In the genomic region with DNA sequence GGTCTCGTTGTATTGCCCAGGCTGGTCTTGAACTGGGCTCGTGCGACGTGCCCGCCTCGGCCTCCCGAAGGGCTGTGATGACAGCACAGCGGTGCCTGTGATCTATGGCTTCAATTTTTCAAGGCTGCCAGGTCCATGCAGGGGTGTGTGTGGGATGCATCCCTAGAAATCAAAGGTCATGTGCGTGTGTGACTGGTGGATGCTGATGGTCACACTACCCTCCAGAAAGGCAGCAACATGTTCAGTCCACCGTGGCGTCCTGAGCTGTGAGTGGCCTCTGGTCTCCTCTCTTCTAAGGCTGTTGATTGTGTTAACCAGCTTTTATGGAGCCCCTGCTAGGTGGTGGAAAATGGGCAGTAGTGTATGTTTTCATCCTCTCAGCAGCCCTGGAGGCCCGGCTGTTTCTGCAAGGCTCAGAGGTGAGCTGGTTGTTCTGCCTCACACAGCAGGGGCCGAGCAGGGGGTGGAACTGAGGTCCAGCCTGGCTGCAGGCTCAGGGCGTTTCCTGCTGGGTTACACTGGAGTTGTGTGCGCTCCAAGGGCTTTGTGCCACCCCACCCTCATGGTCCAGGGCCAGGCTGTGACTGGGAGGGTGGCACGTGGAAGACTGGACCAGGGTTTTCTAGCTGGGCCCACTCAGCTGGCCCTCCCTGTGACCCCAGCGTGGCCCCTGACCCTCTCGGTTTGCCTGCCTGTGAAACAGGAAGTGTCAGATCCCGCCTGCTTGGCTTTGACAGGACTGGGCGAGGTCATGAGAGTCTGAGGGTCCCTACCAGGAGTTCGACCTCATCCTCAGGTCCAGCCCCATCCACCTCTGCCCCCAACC, we compare ENCODE assay signal across 2 cellular contexts.
TF ChIP-seq lines count a peak whose summit lies in the region.

No MANE protein-coding gene starts in this region.

TF ChIP-seq in GM23338, 12 proteins besides CTCF, POLR2A, EP300 and RAD21 (continues in another document):
- TF ChIP-seq NANOG (IDR thresholded peaks at IDR 0.05; ENCODE audit: borderline replicate concordance) (no peak), STAT1 (IDR thresholded peaks at IDR 0.05; ENCODE audit: unreplicated experiment) (no peak), JUNB (IDR thresholded peaks at IDR 0.05; ENCODE audit: unreplicated experiment) (no peak), EZH2 (IDR thresholded peaks at IDR 0.05; ENCODE audit: low read depth, unreplicated experiment) (no peak), ZNF331 (CRISPR knock-in tag; IDR thresholded peaks at IDR 0.05; ENCODE audit: low read depth) (no peak)
- TF ChIP-seq, protein P1, sequence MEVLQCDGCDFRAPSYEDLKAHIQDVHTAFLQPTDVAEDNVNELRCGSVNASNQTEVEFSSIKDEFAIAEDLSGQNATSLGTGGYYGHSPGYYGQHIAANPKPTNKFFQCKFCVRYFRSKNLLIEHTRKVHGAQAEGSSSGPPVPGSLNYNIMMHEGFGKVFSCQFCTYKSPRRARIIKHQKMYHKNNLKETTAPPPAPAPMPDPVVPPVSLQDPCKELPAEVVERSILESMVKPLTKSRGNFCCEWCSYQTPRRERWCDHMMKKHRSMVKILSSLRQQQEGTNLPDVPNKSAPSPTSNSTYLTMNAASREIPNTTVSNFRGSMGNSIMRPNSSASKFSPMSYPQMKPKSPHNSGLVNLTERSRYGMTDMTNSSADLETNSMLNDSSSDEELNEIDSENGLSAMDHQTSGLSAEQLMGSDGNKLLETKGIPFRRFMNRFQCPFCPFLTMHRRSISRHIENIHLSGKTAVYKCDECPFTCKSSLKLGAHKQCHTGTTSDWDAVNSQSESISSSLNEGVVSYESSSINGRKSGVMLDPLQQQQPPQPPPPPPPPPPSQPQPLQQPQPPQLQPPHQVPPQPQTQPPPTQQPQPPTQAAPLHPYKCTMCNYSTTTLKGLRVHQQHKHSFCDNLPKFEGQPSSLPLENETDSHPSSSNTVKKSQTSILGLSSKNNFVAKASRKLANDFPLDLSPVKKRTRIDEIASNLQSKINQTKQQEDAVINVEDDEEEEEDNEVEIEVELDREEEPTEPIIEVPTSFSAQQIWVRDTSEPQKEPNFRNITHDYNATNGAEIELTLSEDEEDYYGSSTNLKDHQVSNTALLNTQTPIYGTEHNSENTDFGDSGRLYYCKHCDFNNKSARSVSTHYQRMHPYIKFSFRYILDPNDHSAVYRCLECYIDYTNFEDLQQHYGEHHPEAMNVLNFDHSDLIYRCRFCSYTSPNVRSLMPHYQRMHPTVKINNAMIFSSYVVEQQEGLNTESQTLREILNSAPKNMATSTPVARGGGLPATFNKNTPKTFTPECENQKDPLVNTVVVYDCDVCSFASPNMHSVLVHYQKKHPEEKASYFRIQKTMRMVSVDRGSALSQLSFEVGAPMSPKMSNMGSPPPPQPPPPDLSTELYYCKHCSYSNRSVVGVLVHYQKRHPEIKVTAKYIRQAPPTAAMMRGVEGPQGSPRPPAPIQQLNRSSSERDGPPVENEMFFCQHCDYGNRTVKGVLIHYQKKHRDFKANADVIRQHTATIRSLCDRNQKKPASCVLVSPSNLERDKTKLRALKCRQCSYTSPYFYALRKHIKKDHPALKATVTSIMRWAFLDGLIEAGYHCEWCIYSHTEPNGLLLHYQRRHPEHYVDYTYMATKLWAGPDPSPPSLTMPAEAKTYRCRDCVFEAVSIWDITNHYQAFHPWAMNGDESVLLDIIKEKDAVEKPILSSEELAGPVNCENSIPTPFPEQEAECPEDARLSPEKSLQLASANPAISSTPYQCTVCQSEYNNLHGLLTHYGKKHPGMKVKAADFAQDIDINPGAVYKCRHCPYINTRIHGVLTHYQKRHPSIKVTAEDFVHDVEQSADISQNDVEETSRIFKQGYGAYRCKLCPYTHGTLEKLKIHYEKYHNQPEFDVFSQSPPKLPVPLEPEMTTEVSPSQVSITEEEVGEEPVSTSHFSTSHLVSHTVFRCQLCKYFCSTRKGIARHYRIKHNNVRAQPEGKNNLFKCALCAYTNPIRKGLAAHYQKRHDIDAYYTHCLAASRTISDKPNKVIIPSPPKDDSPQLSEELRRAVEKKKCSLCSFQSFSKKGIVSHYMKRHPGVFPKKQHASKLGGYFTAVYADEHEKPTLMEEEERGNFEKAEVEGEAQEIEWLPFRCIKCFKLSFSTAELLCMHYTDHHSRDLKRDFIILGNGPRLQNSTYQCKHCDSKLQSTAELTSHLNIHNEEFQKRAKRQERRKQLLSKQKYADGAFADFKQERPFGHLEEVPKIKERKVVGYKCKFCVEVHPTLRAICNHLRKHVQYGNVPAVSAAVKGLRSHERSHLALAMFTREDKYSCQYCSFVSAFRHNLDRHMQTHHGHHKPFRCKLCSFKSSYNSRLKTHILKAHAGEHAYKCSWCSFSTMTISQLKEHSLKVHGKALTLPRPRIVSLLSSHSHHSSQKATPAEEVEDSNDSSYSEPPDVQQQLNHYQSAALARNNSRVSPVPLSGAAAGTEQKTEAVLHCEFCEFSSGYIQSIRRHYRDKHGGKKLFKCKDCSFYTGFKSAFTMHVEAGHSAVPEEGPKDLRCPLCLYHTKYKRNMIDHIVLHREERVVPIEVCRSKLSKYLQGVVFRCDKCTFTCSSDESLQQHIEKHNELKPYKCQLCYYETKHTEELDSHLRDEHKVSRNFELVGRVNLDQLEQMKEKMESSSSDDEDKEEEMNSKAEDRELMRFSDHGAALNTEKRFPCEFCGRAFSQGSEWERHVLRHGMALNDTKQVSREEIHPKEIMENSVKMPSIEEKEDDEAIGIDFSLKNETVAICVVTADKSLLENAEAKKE (CRISPR knock-in tag; IDR thresholded peaks at IDR 0.05) = no peak
- TF ChIP-seq, protein P2, sequence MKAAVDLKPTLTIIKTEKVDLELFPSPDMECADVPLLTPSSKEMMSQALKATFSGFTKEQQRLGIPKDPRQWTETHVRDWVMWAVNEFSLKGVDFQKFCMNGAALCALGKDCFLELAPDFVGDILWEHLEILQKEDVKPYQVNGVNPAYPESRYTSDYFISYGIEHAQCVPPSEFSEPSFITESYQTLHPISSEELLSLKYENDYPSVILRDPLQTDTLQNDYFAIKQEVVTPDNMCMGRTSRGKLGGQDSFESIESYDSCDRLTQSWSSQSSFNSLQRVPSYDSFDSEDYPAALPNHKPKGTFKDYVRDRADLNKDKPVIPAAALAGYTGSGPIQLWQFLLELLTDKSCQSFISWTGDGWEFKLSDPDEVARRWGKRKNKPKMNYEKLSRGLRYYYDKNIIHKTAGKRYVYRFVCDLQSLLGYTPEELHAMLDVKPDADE (IDR thresholded peaks at IDR 0.05) = no peak

TF ChIP-seq in HepG2, 621 proteins besides CTCF, POLR2A, EP300 and RAD21 (continues in another document):
- TF ChIP-seq TBX2 (CRISPR knock-in tag; IDR thresholded peaks at IDR 0.05; ENCODE audit: borderline replicate concordance) = 0 out of 2 replicates have a peak, but pooled peaks have one; percentile 32
- peak; percentile 39; the same call in 1 of the 2 replicates for TF ChIP-seq GABPB1 (CRISPR knock-in tag; IDR thresholded peaks at IDR 0.05)
- TF ChIP-seq HIVEP1 (CRISPR knock-in tag; IDR thresholded peaks at IDR 0.05) = 0 out of 2 replicates have a peak, but pooled peaks have one; percentile 19
- TF ChIP-seq ZNF768 (CRISPR knock-in tag; IDR thresholded peaks at IDR 0.05) = peak; percentile 27; the same call in 1 of the 2 replicates
- no peak for TF ChIP-seq GTF3A (CRISPR knock-in tag; conservative IDR thresholded peaks at IDR 0.05)
- TF ChIP-seq, protein P3, sequence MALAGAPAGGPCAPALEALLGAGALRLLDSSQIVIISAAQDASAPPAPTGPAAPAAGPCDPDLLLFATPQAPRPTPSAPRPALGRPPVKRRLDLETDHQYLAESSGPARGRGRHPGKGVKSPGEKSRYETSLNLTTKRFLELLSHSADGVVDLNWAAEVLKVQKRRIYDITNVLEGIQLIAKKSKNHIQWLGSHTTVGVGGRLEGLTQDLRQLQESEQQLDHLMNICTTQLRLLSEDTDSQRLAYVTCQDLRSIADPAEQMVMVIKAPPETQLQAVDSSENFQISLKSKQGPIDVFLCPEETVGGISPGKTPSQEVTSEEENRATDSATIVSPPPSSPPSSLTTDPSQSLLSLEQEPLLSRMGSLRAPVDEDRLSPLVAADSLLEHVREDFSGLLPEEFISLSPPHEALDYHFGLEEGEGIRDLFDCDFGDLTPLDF (CRISPR knock-in tag; IDR thresholded peaks at IDR 0.05) = no peak
- TF ChIP-seq, protein P4, sequence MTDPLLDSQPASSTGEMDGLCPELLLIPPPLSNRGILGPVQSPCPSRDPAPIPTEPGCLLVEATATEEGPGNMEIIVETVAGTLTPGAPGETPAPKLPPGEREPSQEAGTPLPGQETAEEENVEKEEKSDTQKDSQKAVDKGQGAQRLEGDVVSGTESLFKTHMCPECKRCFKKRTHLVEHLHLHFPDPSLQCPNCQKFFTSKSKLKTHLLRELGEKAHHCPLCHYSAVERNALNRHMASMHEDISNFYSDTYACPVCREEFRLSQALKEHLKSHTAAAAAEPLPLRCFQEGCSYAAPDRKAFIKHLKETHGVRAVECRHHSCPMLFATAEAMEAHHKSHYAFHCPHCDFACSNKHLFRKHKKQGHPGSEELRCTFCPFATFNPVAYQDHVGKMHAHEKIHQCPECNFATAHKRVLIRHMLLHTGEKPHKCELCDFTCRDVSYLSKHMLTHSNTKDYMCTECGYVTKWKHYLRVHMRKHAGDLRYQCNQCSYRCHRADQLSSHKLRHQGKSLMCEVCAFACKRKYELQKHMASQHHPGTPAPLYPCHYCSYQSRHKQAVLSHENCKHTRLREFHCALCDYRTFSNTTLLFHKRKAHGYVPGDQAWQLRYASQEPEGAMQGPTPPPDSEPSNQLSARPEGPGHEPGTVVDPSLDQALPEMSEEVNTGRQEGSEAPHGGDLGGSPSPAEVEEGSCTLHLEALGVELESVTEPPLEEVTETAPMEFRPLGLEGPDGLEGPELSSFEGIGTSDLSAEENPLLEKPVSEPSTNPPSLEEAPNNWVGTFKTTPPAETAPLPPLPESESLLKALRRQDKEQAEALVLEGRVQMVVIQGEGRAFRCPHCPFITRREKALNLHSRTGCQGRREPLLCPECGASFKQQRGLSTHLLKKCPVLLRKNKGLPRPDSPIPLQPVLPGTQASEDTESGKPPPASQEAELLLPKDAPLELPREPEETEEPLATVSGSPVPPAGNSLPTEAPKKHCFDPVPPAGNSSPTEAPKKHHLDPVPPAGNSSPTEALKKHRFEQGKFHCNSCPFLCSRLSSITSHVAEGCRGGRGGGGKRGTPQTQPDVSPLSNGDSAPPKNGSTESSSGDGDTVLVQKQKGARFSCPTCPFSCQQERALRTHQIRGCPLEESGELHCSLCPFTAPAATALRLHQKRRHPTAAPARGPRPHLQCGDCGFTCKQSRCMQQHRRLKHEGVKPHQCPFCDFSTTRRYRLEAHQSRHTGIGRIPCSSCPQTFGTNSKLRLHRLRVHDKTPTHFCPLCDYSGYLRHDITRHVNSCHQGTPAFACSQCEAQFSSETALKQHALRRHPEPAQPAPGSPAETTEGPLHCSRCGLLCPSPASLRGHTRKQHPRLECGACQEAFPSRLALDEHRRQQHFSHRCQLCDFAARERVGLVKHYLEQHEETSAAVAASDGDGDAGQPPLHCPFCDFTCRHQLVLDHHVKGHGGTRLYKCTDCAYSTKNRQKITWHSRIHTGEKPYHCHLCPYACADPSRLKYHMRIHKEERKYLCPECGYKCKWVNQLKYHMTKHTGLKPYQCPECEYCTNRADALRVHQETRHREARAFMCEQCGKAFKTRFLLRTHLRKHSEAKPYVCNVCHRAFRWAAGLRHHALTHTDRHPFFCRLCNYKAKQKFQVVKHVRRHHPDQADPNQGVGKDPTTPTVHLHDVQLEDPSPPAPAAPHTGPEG (CRISPR knock-in tag; IDR thresholded peaks at IDR 0.05) = no peak
- TF ChIP-seq ZNF343 (CRISPR knock-in tag; IDR thresholded peaks at IDR 0.05) = 0 out of 2 replicates have a peak, but pooled peaks have one; percentile 46
- TF ChIP-seq, protein P5, sequence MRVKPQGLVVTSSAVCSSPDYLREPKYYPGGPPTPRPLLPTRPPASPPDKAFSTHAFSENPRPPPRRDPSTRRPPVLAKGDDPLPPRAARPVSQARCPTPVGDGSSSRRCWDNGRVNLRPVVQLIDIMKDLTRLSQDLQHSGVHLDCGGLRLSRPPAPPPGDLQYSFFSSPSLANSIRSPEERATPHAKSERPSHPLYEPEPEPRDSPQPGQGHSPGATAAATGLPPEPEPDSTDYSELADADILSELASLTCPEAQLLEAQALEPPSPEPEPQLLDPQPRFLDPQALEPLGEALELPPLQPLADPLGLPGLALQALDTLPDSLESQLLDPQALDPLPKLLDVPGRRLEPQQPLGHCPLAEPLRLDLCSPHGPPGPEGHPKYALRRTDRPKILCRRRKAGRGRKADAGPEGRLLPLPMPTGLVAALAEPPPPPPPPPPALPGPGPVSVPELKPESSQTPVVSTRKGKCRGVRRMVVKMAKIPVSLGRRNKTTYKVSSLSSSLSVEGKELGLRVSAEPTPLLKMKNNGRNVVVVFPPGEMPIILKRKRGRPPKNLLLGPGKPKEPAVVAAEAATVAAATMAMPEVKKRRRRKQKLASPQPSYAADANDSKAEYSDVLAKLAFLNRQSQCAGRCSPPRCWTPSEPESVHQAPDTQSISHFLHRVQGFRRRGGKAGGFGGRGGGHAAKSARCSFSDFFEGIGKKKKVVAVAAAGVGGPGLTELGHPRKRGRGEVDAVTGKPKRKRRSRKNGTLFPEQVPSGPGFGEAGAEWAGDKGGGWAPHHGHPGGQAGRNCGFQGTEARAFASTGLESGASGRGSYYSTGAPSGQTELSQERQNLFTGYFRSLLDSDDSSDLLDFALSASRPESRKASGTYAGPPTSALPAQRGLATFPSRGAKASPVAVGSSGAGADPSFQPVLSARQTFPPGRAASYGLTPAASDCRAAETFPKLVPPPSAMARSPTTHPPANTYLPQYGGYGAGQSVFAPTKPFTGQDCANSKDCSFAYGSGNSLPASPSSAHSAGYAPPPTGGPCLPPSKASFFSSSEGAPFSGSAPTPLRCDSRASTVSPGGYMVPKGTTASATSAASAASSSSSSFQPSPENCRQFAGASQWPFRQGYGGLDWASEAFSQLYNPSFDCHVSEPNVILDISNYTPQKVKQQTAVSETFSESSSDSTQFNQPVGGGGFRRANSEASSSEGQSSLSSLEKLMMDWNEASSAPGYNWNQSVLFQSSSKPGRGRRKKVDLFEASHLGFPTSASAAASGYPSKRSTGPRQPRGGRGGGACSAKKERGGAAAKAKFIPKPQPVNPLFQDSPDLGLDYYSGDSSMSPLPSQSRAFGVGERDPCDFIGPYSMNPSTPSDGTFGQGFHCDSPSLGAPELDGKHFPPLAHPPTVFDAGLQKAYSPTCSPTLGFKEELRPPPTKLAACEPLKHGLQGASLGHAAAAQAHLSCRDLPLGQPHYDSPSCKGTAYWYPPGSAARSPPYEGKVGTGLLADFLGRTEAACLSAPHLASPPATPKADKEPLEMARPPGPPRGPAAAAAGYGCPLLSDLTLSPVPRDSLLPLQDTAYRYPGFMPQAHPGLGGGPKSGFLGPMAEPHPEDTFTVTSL (CRISPR knock-in tag; IDR thresholded peaks at IDR 0.05; ENCODE audit: borderline replicate concordance) = 0 out of 2 replicates have a peak, but pooled peaks have one; percentile 30
- TF ChIP-seq HMG20A (CRISPR knock-in tag; IDR thresholded peaks at IDR 0.05; ENCODE audit: borderline replicate concordance) = no peak
- 0 out of 2 replicates have a peak, but pooled peaks have one; percentile 47 for TF ChIP-seq ZNF747 (CRISPR knock-in tag; IDR thresholded peaks at IDR 0.05; ENCODE audit: borderline replicate concordance)
- TF ChIP-seq ZSCAN29 (CRISPR knock-in tag; conservative IDR thresholded peaks at IDR 0.05) = 0 out of 2 replicates have a peak, but pooled peaks have one; percentile 39
- TF ChIP-seq NR2F6 (IDR thresholded peaks at IDR 0.05) = 0 out of 2 replicates have a peak, but pooled peaks have one; percentile 51
- TF ChIP-seq NR2F6 (CRISPR knock-in tag; IDR thresholded peaks at IDR 0.05) = peak; percentile 28; the same call in 1 of the 2 replicates
- 0 out of 2 replicates have a peak, but pooled peaks have one; percentile 13 for TF ChIP-seq ZNF333 (CRISPR knock-in tag; IDR thresholded peaks at IDR 0.05; ENCODE audit: borderline replicate concordance)
- TF ChIP-seq MTA1 (CRISPR knock-in tag; IDR thresholded peaks at IDR 0.05; ENCODE audit: borderline replicate concordance) = 0 out of 2 replicates have a peak, but pooled peaks have one; percentile 24
- TF ChIP-seq ZFX (CRISPR knock-in tag; IDR thresholded peaks at IDR 0.05; ENCODE audit: low read depth) = peak; percentile 42; the same call in 1 of the 2 replicates
